1 cellular context compared by ENCODE assay signal in genomic region chr1:226350504-226350865, GRCh38.
TF ChIP-seq lines count a peak whose summit lies in the region.

No MANE protein-coding gene starts in this region.

TF ChIP-seq in K562, 482 proteins besides CTCF, POLR2A, EP300 and RAD21 (continues in another document):
- TF ChIP-seq, protein P1, sequence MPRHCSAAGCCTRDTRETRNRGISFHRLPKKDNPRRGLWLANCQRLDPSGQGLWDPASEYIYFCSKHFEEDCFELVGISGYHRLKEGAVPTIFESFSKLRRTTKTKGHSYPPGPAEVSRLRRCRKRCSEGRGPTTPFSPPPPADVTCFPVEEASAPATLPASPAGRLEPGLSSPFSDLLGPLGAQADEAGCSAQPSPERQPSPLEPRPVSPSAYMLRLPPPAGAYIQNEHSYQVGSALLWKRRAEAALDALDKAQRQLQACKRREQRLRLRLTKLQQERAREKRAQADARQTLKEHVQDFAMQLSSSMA (CRISPR knock-in tag; IDR thresholded peaks at IDR 0.05): no peak
- TF ChIP-seq ZNF12 (CRISPR knock-in tag; IDR thresholded peaks at IDR 0.05) (0 out of 2 replicates have a peak, but pooled peaks have one; percentile 5), NONO (IDR thresholded peaks at IDR 0.05; ENCODE audit: low read depth in 2 of 2, low read length in 1 of 2) (no peak), ZNF449 (CRISPR knock-in tag; IDR thresholded peaks at IDR 0.05) (no peak), LCOR (CRISPR knock-in tag; IDR thresholded peaks at IDR 0.05) (no peak), CREB1 (IDR thresholded peaks at IDR 0.05) (0 out of 2 replicates have a peak, but pooled peaks have one; percentile 15), CREB1 (CRISPR knock-in tag; IDR thresholded peaks at IDR 0.05) (no peak), TEAD4 (IDR thresholded peaks at IDR 0.05; ENCODE audit: low read length) (no peak), TEAD4 (CRISPR knock-in tag; IDR thresholded peaks at IDR 0.05; ENCODE audit: borderline replicate concordance) (no peak), FOXP1 (CRISPR knock-in tag; IDR thresholded peaks at IDR 0.05) (no peak), SRSF3 (IDR thresholded peaks at IDR 0.05; ENCODE audit: insufficient read depth, low read length) (no peak), RBFOX2 (IDR thresholded peaks at IDR 0.05; ENCODE audit: low read depth, low read length) (no peak), NCOA2 (IDR thresholded peaks at IDR 0.05; ENCODE audit: partially characterized antibody in 2 of 2) (no peak), GABPA (tag; conservative IDR thresholded peaks at IDR 0.05; ENCODE audit: low read depth) (no peak), BCLAF1 (IDR thresholded peaks at IDR 0.05; ENCODE audit: borderline replicate concordance in 1 of 2, control insufficient read depth in 1 of 2, low read depth in 2 of 2, low read length in 1 of 2) (no peak), TGIF2 (CRISPR knock-in tag; IDR thresholded peaks at IDR 0.05) (no peak), ID3 (CRISPR knock-in tag; IDR thresholded peaks at IDR 0.05) (no peak), ID3 (tag; IDR thresholded peaks at IDR 0.05) (no peak), MAFK (IDR thresholded peaks at IDR 0.05; ENCODE audit: low read length) (no peak), SMAD4 (CRISPR knock-in tag; conservative IDR thresholded peaks at IDR 0.05) (no peak), PCBP1 (IDR thresholded peaks at IDR 0.05; ENCODE audit: low read depth, low read length, poor library complexity, severe bottlenecking) (no peak), CBX5 (IDR thresholded peaks at IDR 0.05; ENCODE audit: borderline replicate concordance, low read depth) (no peak), ZNF407 (IDR thresholded peaks at IDR 0.05; ENCODE audit: low read depth) (no peak), HMG20A (CRISPR knock-in tag; conservative IDR thresholded peaks at IDR 0.05) (no peak), CBX1 (IDR thresholded peaks at IDR 0.05; ENCODE audit: low read depth) (no peak), ZFP30 (CRISPR knock-in tag; IDR thresholded peaks at IDR 0.05; ENCODE audit: borderline replicate concordance) (no peak), HNRNPL (IDR thresholded peaks at IDR 0.05; ENCODE audit: low read depth, low read length) (no peak), STAT5B (CRISPR knock-in tag; IDR thresholded peaks at IDR 0.05) (no peak), ZNF121 (CRISPR knock-in tag; conservative IDR thresholded peaks at IDR 0.05) (no peak), UBTF (IDR thresholded peaks at IDR 0.05; ENCODE audit: borderline replicate concordance in 1 of 2, low read depth in 2 of 2, low read length in 2 of 2) (0 out of 4 replicates have a peak, but pooled peaks of 1 of the 2 experiments have one; percentile 45), XRCC4 (IDR thresholded peaks at IDR 0.05; ENCODE audit: extremely low read depth, insufficient read depth, insufficient read length) (no peak), RBM34 (IDR thresholded peaks at IDR 0.05; ENCODE audit: borderline replicate concordance, insufficient read depth, low read length) (no peak)
- TF ChIP-seq, protein P2, sequence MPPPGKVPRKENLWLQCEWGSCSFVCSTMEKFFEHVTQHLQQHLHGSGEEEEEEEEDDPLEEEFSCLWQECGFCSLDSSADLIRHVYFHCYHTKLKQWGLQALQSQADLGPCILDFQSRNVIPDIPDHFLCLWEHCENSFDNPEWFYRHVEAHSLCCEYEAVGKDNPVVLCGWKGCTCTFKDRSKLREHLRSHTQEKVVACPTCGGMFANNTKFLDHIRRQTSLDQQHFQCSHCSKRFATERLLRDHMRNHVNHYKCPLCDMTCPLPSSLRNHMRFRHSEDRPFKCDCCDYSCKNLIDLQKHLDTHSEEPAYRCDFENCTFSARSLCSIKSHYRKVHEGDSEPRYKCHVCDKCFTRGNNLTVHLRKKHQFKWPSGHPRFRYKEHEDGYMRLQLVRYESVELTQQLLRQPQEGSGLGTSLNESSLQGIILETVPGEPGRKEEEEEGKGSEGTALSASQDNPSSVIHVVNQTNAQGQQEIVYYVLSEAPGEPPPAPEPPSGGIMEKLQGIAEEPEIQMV (tag; conservative IDR thresholded peaks at IDR 0.05; ENCODE audit: low read depth): no peak
- TF ChIP-seq, protein P3, sequence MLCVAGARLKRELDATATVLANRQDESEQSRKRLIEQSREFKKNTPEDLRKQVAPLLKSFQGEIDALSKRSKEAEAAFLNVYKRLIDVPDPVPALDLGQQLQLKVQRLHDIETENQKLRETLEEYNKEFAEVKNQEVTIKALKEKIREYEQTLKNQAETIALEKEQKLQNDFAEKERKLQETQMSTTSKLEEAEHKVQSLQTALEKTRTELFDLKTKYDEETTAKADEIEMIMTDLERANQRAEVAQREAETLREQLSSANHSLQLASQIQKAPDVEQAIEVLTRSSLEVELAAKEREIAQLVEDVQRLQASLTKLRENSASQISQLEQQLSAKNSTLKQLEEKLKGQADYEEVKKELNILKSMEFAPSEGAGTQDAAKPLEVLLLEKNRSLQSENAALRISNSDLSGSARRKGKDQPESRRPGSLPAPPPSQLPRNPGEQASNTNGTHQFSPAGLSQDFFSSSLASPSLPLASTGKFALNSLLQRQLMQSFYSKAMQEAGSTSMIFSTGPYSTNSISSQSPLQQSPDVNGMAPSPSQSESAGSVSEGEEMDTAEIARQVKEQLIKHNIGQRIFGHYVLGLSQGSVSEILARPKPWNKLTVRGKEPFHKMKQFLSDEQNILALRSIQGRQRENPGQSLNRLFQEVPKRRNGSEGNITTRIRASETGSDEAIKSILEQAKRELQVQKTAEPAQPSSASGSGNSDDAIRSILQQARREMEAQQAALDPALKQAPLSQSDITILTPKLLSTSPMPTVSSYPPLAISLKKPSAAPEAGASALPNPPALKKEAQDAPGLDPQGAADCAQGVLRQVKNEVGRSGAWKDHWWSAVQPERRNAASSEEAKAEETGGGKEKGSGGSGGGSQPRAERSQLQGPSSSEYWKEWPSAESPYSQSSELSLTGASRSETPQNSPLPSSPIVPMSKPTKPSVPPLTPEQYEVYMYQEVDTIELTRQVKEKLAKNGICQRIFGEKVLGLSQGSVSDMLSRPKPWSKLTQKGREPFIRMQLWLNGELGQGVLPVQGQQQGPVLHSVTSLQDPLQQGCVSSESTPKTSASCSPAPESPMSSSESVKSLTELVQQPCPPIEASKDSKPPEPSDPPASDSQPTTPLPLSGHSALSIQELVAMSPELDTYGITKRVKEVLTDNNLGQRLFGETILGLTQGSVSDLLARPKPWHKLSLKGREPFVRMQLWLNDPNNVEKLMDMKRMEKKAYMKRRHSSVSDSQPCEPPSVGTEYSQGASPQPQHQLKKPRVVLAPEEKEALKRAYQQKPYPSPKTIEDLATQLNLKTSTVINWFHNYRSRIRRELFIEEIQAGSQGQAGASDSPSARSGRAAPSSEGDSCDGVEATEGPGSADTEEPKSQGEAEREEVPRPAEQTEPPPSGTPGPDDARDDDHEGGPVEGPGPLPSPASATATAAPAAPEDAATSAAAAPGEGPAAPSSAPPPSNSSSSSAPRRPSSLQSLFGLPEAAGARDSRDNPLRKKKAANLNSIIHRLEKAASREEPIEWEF (CRISPR knock-in tag; IDR thresholded peaks at IDR 0.05): no peak
